In the genomic region with DNA sequence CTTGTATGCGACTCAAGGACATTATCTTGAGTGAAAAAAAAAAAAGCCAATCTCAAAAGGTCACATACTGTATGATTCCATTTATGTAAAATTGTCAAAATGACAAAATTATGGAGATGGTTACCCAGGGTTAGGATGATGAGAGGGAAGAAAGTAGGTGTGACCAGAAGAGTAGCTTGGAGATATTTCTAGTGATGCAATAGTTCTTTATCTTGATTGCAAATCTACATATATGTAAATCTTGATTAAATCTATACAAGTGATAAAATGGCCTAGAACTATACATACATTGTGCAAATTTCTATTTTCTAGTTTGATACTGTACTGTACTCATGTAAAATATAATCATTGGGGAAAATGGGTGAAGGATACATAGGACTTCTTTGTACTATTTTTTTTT, we compare ENCODE assay signal across 17 cellular contexts. TPM values are rescaled to one million over a fixed set of nuclear protein-coding genes. Genes with fewer than 3 reads are reported as not detected.
DNase-seq lines count a peak whose midpoint lies in the region; ATAC-seq, FAIRE-seq and TF ChIP-seq lines count a peak whose summit lies in the region.
"Had no signal": no experiment of that assay in that cellular context is flagged by ENCODE, and none has a peak within 500 bp of the region (broad histone marks: within the 10 kb centered on the region; RNA-seq: fewer than 3 reads in every experiment).

No MANE protein-coding gene starts in this region.

- ATAC-seq in K562, result no peak
- no peak for ATAC-seq in naive thymus-derived CD8-positive, alpha-beta T cell
- ATAC-seq: GM23338 had no signal

- no peaks in the 10 kb centered on the region for H3K27me3 Mint-ChIP-seq in activated CD4-positive, alpha-beta T cell treated with anti-CD3 and anti-CD28 coated beads, Interleukin-2, amount 10 ng/mL, durations not matched to agents 7 days and 5 days
- H3K27me3 Mint-ChIP-seq in naive thymus-derived CD8-positive, alpha-beta T cell, result no peaks in the 10 kb centered on the region
- H3K27me3 Mint-ChIP-seq: IgD-negative memory B cell had no signal

- H3K79me2 ChIP-seq in K562 (ENCODE audit: control insufficient read depth, insufficient read depth, low read length), result no peaks in the 10 kb centered on the region

- DNase-seq in activated CD4-positive, alpha-beta T cell treated with anti-CD3 and anti-CD28 coated beads, Interleukin-2, amount 10 ng/mL, durations not matched to agents 7 days and 5 days, result no peak
- no peak for DNase-seq in activated CD4-positive, alpha-beta T cell treated with anti-CD3 and anti-CD28 coated beads, Interleukin-2, amount 50 U/mL, for 1 hour
- DNase-seq in K562 (ENCODE audit: extremely low read depth in 1 of 4, low spot score in 3 of 4), result no peak
- DNase-seq in naive thymus-derived CD8-positive, alpha-beta T cell, result no peak
- DNase-seq in SW 1271 (lab: John Stamatoyannopoulos, UW), result no peak
- no peak for DNase-seq in DMS53 (lab: John Stamatoyannopoulos, UW)
- DNase-seq: DMS79 treated with DMSO at 0.1 percent for 48 hours, EL, H9 had no signal

- TF ChIP-seq CTCF in C4-2B (conservative IDR thresholded peaks at IDR 0.05) (no peak), K562 (IDR thresholded peaks at IDR 0.05 in 2 of 3, conservative IDR thresholded peaks at IDR 0.05 in 1 of 3; ENCODE audit: insufficient read depth in 2 of 3, low read depth in 1 of 3, low read length in 3 of 3) (no peak)

- FAIRE-seq in K562 (lab: Jason Lieb, UNC), result no peak
- FAIRE-seq: G401.6, GM12891 had no signal

- peaks cover 4% of the 10 kb centered on the region for H3K9me3 Mint-ChIP-seq in activated CD4-positive, alpha-beta T cell treated with anti-CD3 and anti-CD28 coated beads, Interleukin-2, amount 10 ng/mL, durations not matched to agents 7 days and 5 days
- H3K9me3 Mint-ChIP-seq in naive thymus-derived CD8-positive, alpha-beta T cell, result peaks cover 0 to 3% (median 0%) of the 10 kb centered on the region in 9 donors

- H3K9me3 ChIP-seq in K562 (replicated peaks; ENCODE audit: control insufficient read depth, insufficient read depth, low read depth, low read length), result peaks cover 4% of the 10 kb centered on the region

- H3K4me1 Mint-ChIP-seq in activated CD4-positive, alpha-beta T cell treated with anti-CD3 and anti-CD28 coated beads, Interleukin-2, amount 10 ng/mL, durations not matched to agents 7 days and 5 days, result peaks cover 35% of the 10 kb centered on the region
- H3K4me1 Mint-ChIP-seq in naive thymus-derived CD8-positive, alpha-beta T cell, result peaks cover 33 to 57% (median 50%) of the 10 kb centered on the region in 4 donors

- no peaks in the 10 kb centered on the region for H4K20me1 ChIP-seq in K562 (replicated peaks; ENCODE audit: control insufficient read depth, insufficient read depth, low read length)

- H3K4me1 ChIP-seq in K562 (replicated peaks in 1 of 2; ENCODE audit: control insufficient read depth in 2 of 2, insufficient read depth in 2 of 2, low read length in 2 of 2), result peaks cover under 1 to 7% of the 10 kb centered on the region in 2 experiments; a peak in 4 of 5 replicates

- H3K27ac ChIP-seq in C4-2B, result peak overlapping the region; percentile 44; the same call in 1 of the 2 replicates
- H3K27ac ChIP-seq in K562 (ENCODE audit: extremely low read depth, low read depth, low read length), result no peak overlapping the region
- H3K27ac ChIP-seq: 22Rv1 had no signal

- no peak for TF ChIP-seq EP300 in K562 (IDR thresholded peaks at IDR 0.05; ENCODE audit: low read length)

- no peak overlapping the region for H2AFZ ChIP-seq in K562 (ENCODE audit: low read depth, low read length)
- H2AFZ ChIP-seq: GM23338 had no signal

- intact Hi-C loops in K562 (cut with micrococcal nuclease), result no loop called here

- no peak overlapping the region for H3K4me3 ChIP-seq in K562
- H3K4me3 ChIP-seq: GM23338 had no signal

- TF ChIP-seq RAD21 in K562 (CRISPR knock-in tag; conservative IDR thresholded peaks at IDR 0.05 in 1 of 2, IDR thresholded peaks at IDR 0.05 in 1 of 2), result no peak

- H3K36me3 ChIP-seq in K562 (ENCODE audit: control insufficient read depth, insufficient read depth, low read length), result no peaks in the 10 kb centered on the region

- H3K4me3 Mint-ChIP-seq in activated CD4-positive, alpha-beta T cell treated with anti-CD3 and anti-CD28 coated beads, Interleukin-2, amount 10 ng/mL, durations not matched to agents 7 days and 5 days, result no peak overlapping the region
- peak overlapping the region in 7 of 10 donors; percentile 16 to 73 (median 58) for H3K4me3 Mint-ChIP-seq in naive thymus-derived CD8-positive, alpha-beta T cell
- H3K4me3 Mint-ChIP-seq: GM23338, H9 had no signal

- H3K27ac Mint-ChIP-seq in activated CD4-positive, alpha-beta T cell treated with anti-CD3 and anti-CD28 coated beads, Interleukin-2, amount 10 ng/mL, durations not matched to agents 7 days and 5 days, result peak overlapping the region; percentile 31
- peak overlapping the region in 8 of 10 donors; percentile 4 to 94 (median 72) for H3K27ac Mint-ChIP-seq in naive thymus-derived CD8-positive, alpha-beta T cell
- H3K27ac Mint-ChIP-seq: GM23338, H9 had no signal

- no peak for TF ChIP-seq POLR2A in K562 (conservative IDR thresholded peaks at IDR 0.05)

- H3K9ac ChIP-seq in K562 (ENCODE audit: insufficient read depth in 1 of 2, low read depth in 2 of 2, low read length in 2 of 2), result no peak overlapping the region

- no peaks in the 10 kb centered on the region for H3K9me1 ChIP-seq in K562 (ENCODE audit: control insufficient read depth, insufficient read depth, low read length)

- peaks cover 0 to 7% of the 10 kb centered on the region in 2 experiments; a peak in 2 of 5 replicates for H3K27me3 ChIP-seq in K562 (ENCODE audit: control insufficient read depth in 2 of 2, insufficient read depth in 2 of 2, low read length in 2 of 2)

- 33% methylated on average over 1 of the region's 1 CpG for WGBS in K562 (ENCODE audit: insufficient coverage, low coverage, missing lambda C conversion rate)

- POLR2A ChIA-PET in activated CD4-positive, alpha-beta T cell treated with anti-CD3 and anti-CD28 coated beads, Interleukin-2, amount 10 ng/mL, durations not matched to agents 7 days and 5 days (lab: Charles Lee), result no interaction called here
- POLR2A ChIA-PET in K562 (lab: Yijun Ruan, JAX), result interaction anchor here (0.6 kb wide), 1 partner anchor 30 kb away, joined by 3 read pairs; no protein-coding TSS in a partner anchor
- POLR2A ChIA-PET in naive thymus-derived CD8-positive, alpha-beta T cell (lab: Charles Lee), result interaction anchor here (0.6 to 1.0 kb wide), 5 partner anchors 12 to 69 kb away, joined by 3 to 4 read pairs (median 4); no protein-coding TSS in a partner anchor

- BruUV-seq in K562 (replicated peaks; lab: Mats Ljungman, UMichigan), result no TSS peak

- H3K36me3 Mint-ChIP-seq in activated CD4-positive, alpha-beta T cell treated with anti-CD3 and anti-CD28 coated beads, Interleukin-2, amount 10 ng/mL, durations not matched to agents 7 days and 5 days (ENCODE audit: low read depth), result peaks cover 30% of the 10 kb centered on the region
- H3K36me3 Mint-ChIP-seq in naive thymus-derived CD8-positive, alpha-beta T cell, result peaks cover 0 to 9% (median 4%) of the 10 kb centered on the region in 3 donors
- H3K36me3 Mint-ChIP-seq: IgD-negative memory B cell had no signal

- no peak overlapping the region for H3K4me2 ChIP-seq in K562 (ENCODE audit: insufficient read depth, low read length)
- H3K4me2 ChIP-seq: GM23338 had no signal

- CTCF ChIA-PET in activated CD4-positive, alpha-beta T cell treated with anti-CD3 and anti-CD28 coated beads, Interleukin-2, amount 10 ng/mL, durations not matched to agents 7 days and 5 days (lab: Charles Lee), result interaction anchor here (0.7 to 0.9 kb wide), 2 partner anchors 49 to 186 kb away, joined by 3 read pairs; no protein-coding TSS in a partner anchor
- CTCF ChIA-PET in K562 (lab: Yijun Ruan, JAX; ENCODE audit: low intra/inter-chr PET ratio), result no interaction called here

- in situ Hi-C loops in K562 (cut with MboI), result no loop called here

RNA-seq across cellular contexts. Expression of a gene that starts 4.6 kb away (rescaled TPM):
- 10 to 100 TPM; 18.5 to 19.6 TPM for total RNA-seq in activated CD4-positive, alpha-beta T cell treated with anti-CD3 and anti-CD28 coated beads, Interleukin-2, amount 10 ng/mL, durations not matched to agents 7 days and 5 days
- 9.3 and 12.1 TPM in 2 replicates for total RNA-seq in K562 (2011; cell fraction: chromatin; rRNA removed; ENCODE audit: low replicate concordance)
- total RNA-seq in K562 (2011; cell fraction: nucleolus; rRNA removed), result 4.0 and 6.7 TPM in 2 replicates
- total RNA-seq in K562 (2011; cell fraction: nucleoplasm; rRNA removed), result 4.3 and 10.6 TPM in 2 replicates
- 1.5 and 4.2 TPM in 2 replicates for total RNA-seq in K562 (2014; rRNA removed)
- 4.9 and 8.0 TPM in 2 replicates for total RNA-seq in K562 (2014; rRNA removed; fragmentation: Illumina TruSeq; extraction: Trizol)
- 4.6 and 5.0 TPM in 2 replicates for total RNA-seq in K562 (2015; rRNA removed; fragmentation: Illumina TruSeq; extraction: Trizol)
- total RNA-seq in K562 (2021), result 5.6 and 6.4 TPM in 2 replicates
- polyA plus RNA-seq in K562 (2011; rRNA removed), result 4.4 and 9.2 TPM in 2 replicates
- 4.7 and 6.3 TPM in 2 replicates for polyA plus RNA-seq in K562 (2011; cell fraction: cytosol; rRNA removed)
- 2.4 and 6.4 TPM in 2 replicates for polyA plus RNA-seq in K562 (2011; cell fraction: nucleus; rRNA removed)
- polyA plus RNA-seq in K562 (2012), result 5.3 and 9.7 TPM in 2 replicates
- polyA plus RNA-seq in K562 (2014; fragmentation: Illumina TruSeq; extraction: Trizol), result 8.1 and 10.9 TPM in 2 replicates
- 10 to 100 TPM; 15.3 to 15.5 TPM for polyA plus RNA-seq in K562 (2014; fragmentation: Nextera tagmentation; extraction: Ambion mirVana)
- 5.8 and 7.4 TPM in 2 replicates for polyA plus RNA-seq in K562 (2014; rRNA removed)
- polyA minus RNA-seq in K562 (2011; rRNA and poly(A)+ RNA removed), result 3.2 and 7.7 TPM in 2 replicates
- 0.55 and 2.5 TPM in 2 replicates for polyA minus RNA-seq in K562 (2011; cell fraction: cytosol; rRNA and poly(A)+ RNA removed)
- polyA minus RNA-seq in K562 (2011; cell fraction: nucleus; rRNA and poly(A)+ RNA removed), result 1.5 and 3.9 TPM in 2 replicates
- 10 to 100 TPM; 23.8 to 25.3 TPM for total RNA-seq in naive thymus-derived CD8-positive, alpha-beta T cell
- polyA plus RNA-seq in naive thymus-derived CD8-positive, alpha-beta T cell, result 10 to 100 TPM; 54.8 to 74.5 (median 61.0) TPM

RNA-seq across cellular contexts. Expression of a gene that starts 55.6 kb away (rescaled TPM):
- total RNA-seq in activated CD4-positive, alpha-beta T cell treated with anti-CD3 and anti-CD28 coated beads, Interleukin-2, amount 10 ng/mL, durations not matched to agents 7 days and 5 days, result 1 to 10 TPM; 1.2 TPM
- total RNA-seq in K562 (2011; cell fraction: chromatin; rRNA removed; ENCODE audit: low replicate concordance), result 1.1 and 1.3 TPM in 2 replicates
- total RNA-seq in K562 (2011; cell fraction: nucleolus; rRNA removed), result 0.33 and 1.1 TPM in 2 replicates
- total RNA-seq in K562 (2011; cell fraction: nucleoplasm; rRNA removed), result 0.81 and 0.92 TPM in 2 replicates
- 0.04 and 0.14 TPM in 2 replicates for total RNA-seq in K562 (2014; rRNA removed)
- 0.18 and 0.26 TPM in 2 replicates for total RNA-seq in K562 (2014; rRNA removed; fragmentation: Illumina TruSeq; extraction: Trizol)
- 0.41 TPM in 1 of 2 replicates, not detected in the other for total RNA-seq in K562 (2015; rRNA removed; fragmentation: Illumina TruSeq; extraction: Trizol)
- total RNA-seq in K562 (2021), result 0.62 and 1.0 TPM in 2 replicates
- polyA plus RNA-seq in K562 (2011; rRNA removed), result 0.27 and 0.74 TPM in 2 replicates
- polyA plus RNA-seq in K562 (2011; cell fraction: cytosol; rRNA removed), result 0.28 and 0.52 TPM in 2 replicates
- 0.22 and 0.53 TPM in 2 replicates for polyA plus RNA-seq in K562 (2011; cell fraction: nucleus; rRNA removed)
- 0.23 and 0.73 TPM in 2 replicates for polyA plus RNA-seq in K562 (2012)
- polyA plus RNA-seq in K562 (2014; fragmentation: Illumina TruSeq; extraction: Trizol), result 0.34 TPM in 1 of 2 replicates, not detected in the other
- polyA plus RNA-seq in K562 (2014; fragmentation: Nextera tagmentation; extraction: Ambion mirVana), result under 1 TPM; 0.38 to 0.56 TPM
- polyA plus RNA-seq in K562 (2014; rRNA removed), result 0.04 and 0.38 TPM in 2 replicates
- 0.06 and 1.9 TPM in 2 replicates for polyA minus RNA-seq in K562 (2011; rRNA and poly(A)+ RNA removed)
- polyA minus RNA-seq in K562 (2011; cell fraction: cytosol; rRNA and poly(A)+ RNA removed), result 0.38 TPM in 1 of 2 replicates, not detected in the other
- 0.13 TPM in 1 of 2 replicates, not detected in the other for polyA minus RNA-seq in K562 (2011; cell fraction: nucleus; rRNA and poly(A)+ RNA removed)
- total RNA-seq in naive thymus-derived CD8-positive, alpha-beta T cell, result 10 to 100 TPM; 15.9 to 16.1 TPM
- polyA plus RNA-seq in naive thymus-derived CD8-positive, alpha-beta T cell, result 10 to 100 TPM; 27.6 to 57.4 (median 44.6) TPM

RNA-seq across cellular contexts. Expression of a gene that starts 56.0 kb away (rescaled TPM):
- not detected for total RNA-seq in activated CD4-positive, alpha-beta T cell treated with anti-CD3 and anti-CD28 coated beads, Interleukin-2, amount 10 ng/mL, durations not matched to agents 7 days and 5 days
- total RNA-seq in K562 (2011; cell fraction: chromatin; rRNA removed; ENCODE audit: low replicate concordance), result not detected in 2 replicates
- not detected in 2 replicates for total RNA-seq in K562 (2011; cell fraction: nucleolus; rRNA removed)
- total RNA-seq in K562 (2011; cell fraction: nucleoplasm; rRNA removed), result not detected in 2 replicates
- total RNA-seq in K562 (2014; rRNA removed) (not detected in 2 replicates), K562 (2014; rRNA removed; fragmentation: Illumina TruSeq; extraction: Trizol) (not detected in 2 replicates), K562 (2015; rRNA removed; fragmentation: Illumina TruSeq; extraction: Trizol) (not detected in 2 replicates), K562 (2021) (6.5 and 9.7 TPM in 2 replicates)
- polyA plus RNA-seq in K562 (2011; rRNA removed) (not detected in 2 replicates), K562 (2014; fragmentation: Illumina TruSeq; extraction: Trizol) (not detected in 2 replicates), K562 (2014; fragmentation: Nextera tagmentation; extraction: Ambion mirVana) (not detected), K562 (2014; rRNA removed) (not detected in 2 replicates)
- polyA plus RNA-seq in K562 (2011; cell fraction: cytosol; rRNA removed), result not detected in 2 replicates
- not detected in 2 replicates for polyA plus RNA-seq in K562 (2011; cell fraction: nucleus; rRNA removed)
- not detected in 2 replicates for polyA plus RNA-seq in K562 (2012)
- not detected in 2 replicates for polyA minus RNA-seq in K562 (2011; rRNA and poly(A)+ RNA removed)
- polyA minus RNA-seq in K562 (2011; cell fraction: cytosol; rRNA and poly(A)+ RNA removed), result not detected in 2 replicates
- not detected in 2 replicates for polyA minus RNA-seq in K562 (2011; cell fraction: nucleus; rRNA and poly(A)+ RNA removed)
- total RNA-seq in naive thymus-derived CD8-positive, alpha-beta T cell, result not detected
- polyA plus RNA-seq in naive thymus-derived CD8-positive, alpha-beta T cell, result under 1 TPM in 1 of 3 donors, not detected in 2; 0.26 TPM
- total RNA-seq: A673, GM23338, H9, HT-29 had no signal
- polyA plus RNA-seq: GM23338, IgD-negative memory B cell had no signal

Comparison
In these comparisons a context has a peak if more than half of its experiments do, and no peak if none do; other contexts are left out.
1. RNA of a gene that starts 55.6 kb away (total RNA-seq): 15.9 to 16.1 TPM in naive thymus-derived CD8-positive, alpha-beta T cell; 1.2 TPM in activated CD4-positive, alpha-beta T cell treated with anti-CD3 and anti-CD28 coated beads, Interleukin-2, amount 10 ng/mL, durations not matched to agents 7 days and 5 days and 0.04 to 1.3 TPM in K562; every median in the first group is over 4 times any median in the second.